8 cellular contexts compared by ENCODE assay signal in genomic region chr12:12725086-12725955, GRCh38. TPM values are rescaled to one million over a fixed set of nuclear protein-coding genes. Genes with fewer than 3 reads are reported as not detected.
DNase-seq lines count a peak whose midpoint lies in the region; ATAC-seq, FAIRE-seq and TF ChIP-seq lines count a peak whose summit lies in the region.

No MANE protein-coding gene starts in this region.

- no peak for FAIRE-seq in pancreas (lab: Jason Lieb, UNC)

- H3K4me1 ChIP-seq in pancreas (peaks cover 5 to 27% (median 17%) of the 10 kb centered on the region in 3 donors), tibial artery (peaks cover 0 to 36% (median 16%) of the 10 kb centered on the region in 4 donors)

- H3K27me3 Mint-ChIP-seq in activated naive CD8-positive, alpha-beta T cell treated with anti-CD3 and anti-CD28 coated beads, Interleukin-2, amount 10 ng/mL, durations not matched to agents 7 days and 5 days = no peaks in the 10 kb centered on the region

- WGBS in pancreas, 2 donors = 0% methylated on average over 70 to 92 of the region's 93 CpGs

- peaks cover 59% of the 10 kb centered on the region for H3K36me3 Mint-ChIP-seq in activated naive CD8-positive, alpha-beta T cell treated with anti-CD3 and anti-CD28 coated beads, Interleukin-2, amount 10 ng/mL, durations not matched to agents 7 days and 5 days

- H3K9me3 Mint-ChIP-seq in activated naive CD8-positive, alpha-beta T cell treated with anti-CD3 and anti-CD28 coated beads, Interleukin-2, amount 10 ng/mL, durations not matched to agents 7 days and 5 days = no peaks in the 10 kb centered on the region

- H3K4me3 ChIP-seq in pancreas = peak overlapping the region; percentile 32 to 71 (median 65)
- H3K4me3 ChIP-seq in tibial artery = peak overlapping the region; percentile 83 to 86

- peak overlapping the region; percentile 94 for H3K27ac Mint-ChIP-seq in activated naive CD8-positive, alpha-beta T cell treated with anti-CD3 and anti-CD28 coated beads, Interleukin-2, amount 10 ng/mL, durations not matched to agents 7 days and 5 days

- ATAC-seq in HG02623 (IDR thresholded peaks at IDR 0.05; ENCODE audit: unreplicated experiment) = peak; percentile 57
- peak; percentile 63 for ATAC-seq in activated naive CD8-positive, alpha-beta T cell treated with anti-CD3 and anti-CD28 coated beads, Interleukin-2, amount 10 ng/mL, durations not matched to agents 7 days and 5 days (ENCODE audit: low read depth)
- peak; percentile 88 for ATAC-seq in Right ventricle myocardium superior (ENCODE audit: poor library complexity)
- peak; percentile 80 to 84 (median 82) for ATAC-seq in pancreas

- H3K36me3 ChIP-seq in pancreas = peaks cover 0 to 9% (median 4%) of the 10 kb centered on the region in 3 donors
- peaks cover 12 to 19% (median 18%) of the 10 kb centered on the region in 3 donors for H3K36me3 ChIP-seq in tibial artery

- peaks cover 34% of the 10 kb centered on the region for H3K4me1 Mint-ChIP-seq in activated naive CD8-positive, alpha-beta T cell treated with anti-CD3 and anti-CD28 coated beads, Interleukin-2, amount 10 ng/mL, durations not matched to agents 7 days and 5 days

- intact Hi-C loops in Right ventricle myocardium superior (cut with DNase I) = no loop called here
- intact Hi-C loops in pancreas (cut with DNase I) = no loop called here
- intact Hi-C loops in tibial artery (cut with DNase I; ENCODE audit: low total_unique reads) = loop anchor here (10.0 kb wide), 1 partner anchor 169 kb away; the partner anchor contains the start of gene GPRC5A

- H3K4me3 Mint-ChIP-seq in activated naive CD8-positive, alpha-beta T cell treated with anti-CD3 and anti-CD28 coated beads, Interleukin-2, amount 10 ng/mL, durations not matched to agents 7 days and 5 days = peak overlapping the region; percentile 92

- H3K9me3 ChIP-seq in pancreas = no peaks in the 10 kb centered on the region
- no peaks in the 10 kb centered on the region for H3K9me3 ChIP-seq in tibial artery

- H3K27me3 ChIP-seq in pancreas (no peaks in the 10 kb centered on the region), tibial artery (no peaks in the 10 kb centered on the region)

- POLR2A ChIA-PET in activated naive CD8-positive, alpha-beta T cell treated with anti-CD3 and anti-CD28 coated beads, Interleukin-2, amount 10 ng/mL, durations not matched to agents 7 days and 5 days (lab: Charles Lee) = interaction anchor here (0.5 to 16.0 kb wide), 24 partner anchors 7 to 1076 kb away, joined by 3 to 373 read pairs (median 5); partner anchors contain the start of genes BORCS5, CDKN1B, ETV6 and GPR19

- peak overlapping the region; percentile 91 to 100 (median 96) for H3K27ac ChIP-seq in pancreas
- H3K27ac ChIP-seq in tibial artery = peak overlapping the region; percentile 99 to 100

- TF ChIP-seq CTCF in GM10266 (IDR thresholded peaks at IDR 0.05; ENCODE audit: control insufficient read depth, insufficient read depth, low read depth, missing control alignments) (no peak), pancreas (IDR thresholded peaks at IDR 0.05) (no peak), tibial artery (IDR thresholded peaks at IDR 0.05) (peak in 1 of 2 experiments; percentile 19)

- peak; percentile 94 for DNase-seq in GM10266 (ENCODE audit: extremely low spot score)
- peak; percentile 98 for DNase-seq in NCI-H1092 treated with DMSO at 0.1 percent for 48 hours (lab: John Stamatoyannopoulos, UW)
- DNase-seq in SKM-1 (lab: John Stamatoyannopoulos, UW; ENCODE audit: unreplicated experiment) = peak; percentile 44
- DNase-seq in activated naive CD8-positive, alpha-beta T cell treated with anti-CD3 and anti-CD28 coated beads, Interleukin-2, amount 10 ng/mL, durations not matched to agents 7 days and 5 days = peak; percentile 91
- peak; percentile 96 for DNase-seq in Right ventricle myocardium superior
- peak; percentile 88 to 95 (median 92) for DNase-seq in pancreas
- peak; percentile 98 for DNase-seq in tibial artery

RNA-seq across cellular contexts. Expression of gene CDKN1B, which starts 8.2 kb away (rescaled TPM):
- total RNA-seq in activated naive CD8-positive, alpha-beta T cell treated with anti-CD3 and anti-CD28 coated beads, Interleukin-2, amount 10 ng/mL, durations not matched to agents 7 days and 5 days = 100 to 1,000 TPM; 135 to 136 TPM
- 37.5 TPM for total RNA-seq in Right ventricle myocardium superior
- total RNA-seq in pancreas = 10 to 100 TPM; 12.8 to 23.7 (median 16.9) TPM
- 10 to 100 TPM; 12.1 to 19.1 TPM for polyA plus RNA-seq in pancreas

RNA-seq across cellular contexts. Expression of gene GPR19, which starts 29.3 kb away (rescaled TPM):
- total RNA-seq in activated naive CD8-positive, alpha-beta T cell treated with anti-CD3 and anti-CD28 coated beads, Interleukin-2, amount 10 ng/mL, durations not matched to agents 7 days and 5 days = 1 to 10 TPM; 7.7 to 8.0 TPM
- not detected for total RNA-seq in Right ventricle myocardium superior
- under 1 TPM in 4 of 6 donors, not detected in 2; 0.16 to 0.58 (median 0.26) TPM for total RNA-seq in pancreas
- under 1 TPM; 0.27 to 0.82 TPM for polyA plus RNA-seq in pancreas

Comparison
In these comparisons a context has a peak if more than half of its experiments do, and no peak if none do; other contexts are left out.
1. Peak in every context shown above with its lines: DNase-seq, ATAC-seq, H3K4me3 ChIP-seq and H3K27ac ChIP-seq.
2. DNase-seq: peak in every context shown above with its lines; median percentile 98 in NCI-H1092 treated with DMSO at 0.1 percent for 48 hours; 98 in tibial artery; 96 in Right ventricle myocardium superior; 94 in GM10266; 92 in pancreas; 91 in activated naive CD8-positive, alpha-beta T cell treated with anti-CD3 and anti-CD28 coated beads, Interleukin-2, amount 10 ng/mL, durations not matched to agents 7 days and 5 days; 44 in SKM-1.